ENCODE assay signal across 8 cellular contexts in the genomic region with DNA sequence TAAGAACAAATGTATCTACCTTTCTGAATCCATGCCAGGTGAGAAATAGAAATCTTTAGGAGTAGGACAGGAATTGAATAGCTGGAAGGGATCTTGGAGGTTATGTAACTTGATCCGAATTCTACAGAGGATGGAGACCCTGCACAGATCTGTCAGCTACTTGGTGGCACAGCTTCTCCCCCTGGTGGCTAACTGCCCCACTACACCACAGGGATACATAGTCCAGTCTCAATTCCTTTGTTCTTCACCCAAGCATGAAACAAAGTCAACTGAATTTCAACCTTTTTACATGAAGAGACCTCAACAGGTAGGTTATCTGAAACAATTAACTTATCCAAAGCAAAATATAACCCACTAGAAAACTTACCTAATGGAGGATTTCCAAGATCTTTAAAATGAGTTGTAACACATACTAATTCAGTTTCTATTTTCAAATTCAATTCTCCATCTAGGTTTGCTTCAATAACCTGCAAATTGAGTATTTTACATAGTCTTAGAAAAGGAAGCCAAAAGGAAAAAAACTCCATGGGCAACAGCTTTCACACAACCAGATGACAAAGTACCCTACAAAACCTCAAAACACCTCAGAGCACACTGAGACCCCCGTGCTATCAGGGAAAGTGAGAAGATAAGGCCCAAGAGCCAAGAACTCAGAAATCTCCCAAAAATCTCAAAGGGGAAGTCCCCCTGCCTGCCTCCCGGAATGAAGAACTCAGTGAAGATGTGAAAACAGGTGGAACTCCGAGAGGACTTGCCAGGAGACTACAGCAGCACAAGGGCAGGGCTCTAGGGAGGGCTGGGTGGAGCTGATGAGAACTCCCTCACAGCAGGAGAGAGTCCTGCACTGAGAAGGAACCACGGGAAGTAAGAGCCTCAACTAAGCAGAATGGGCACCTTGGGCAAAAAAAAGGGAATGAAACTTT. TPM values are rescaled to one million over a fixed set of nuclear protein-coding genes. Genes with fewer than 3 reads are reported as not detected.
DNase-seq lines count a peak whose midpoint lies in the region; ATAC-seq, FAIRE-seq and TF ChIP-seq lines count a peak whose summit lies in the region.

No MANE protein-coding gene starts in this region.

- peaks cover 83% of the 10 kb centered on the region for H3K36me3 Mint-ChIP-seq in activated CD4-positive, alpha-beta memory T cell treated with anti-CD3 and anti-CD28 coated beads, Interleukin-2, amount 10 ng/mL, durations not matched to agents 7 days and 5 days (ENCODE audit: low read depth)
- peaks cover 73% of the 10 kb centered on the region for H3K36me3 Mint-ChIP-seq in effector memory CD8-positive, alpha-beta T cell (ENCODE audit: insufficient read depth)

- intact Hi-C loops in mucosa of descending colon (cut with DNase I, micrococcal nuclease) (no loop called here), stomach (cut with DNase I; ENCODE audit: low total_unique reads) (no loop called here)

- in situ Hi-C loops in ACHN (cut with HindIII; ENCODE audit: low pct_ligation_motif_present, low pct_unique_long_range_greater_than_20kb, low sequenced_read_pairs): no loop called here

- peaks cover 14% of the 10 kb centered on the region for H3K4me1 Mint-ChIP-seq in activated CD4-positive, alpha-beta memory T cell treated with anti-CD3 and anti-CD28 coated beads, Interleukin-2, amount 10 ng/mL, durations not matched to agents 7 days and 5 days
- peaks cover 27 to 36% of the 10 kb centered on the region in 2 donors for H3K4me1 Mint-ChIP-seq in effector memory CD8-positive, alpha-beta T cell (ENCODE audit: low read depth in 2 of 2)

- no peak for TF ChIP-seq EP300 in stomach (IDR thresholded peaks at IDR 0.05)

- H3K4me3 Mint-ChIP-seq in activated CD4-positive, alpha-beta memory T cell treated with anti-CD3 and anti-CD28 coated beads, Interleukin-2, amount 10 ng/mL, durations not matched to agents 7 days and 5 days: no peak overlapping the region
- H3K4me3 Mint-ChIP-seq in effector memory CD8-positive, alpha-beta T cell: no peak overlapping the region

- 42 to 55% (median 48%) methylated on average over 5 of the region's 5 CpGs for WGBS in stomach, 5 donors

- DNase-seq in ACHN (peak; percentile 74), GM12892 (ENCODE audit: insufficient read length) (peak; percentile 48), NCI-H226 (peak; percentile 15), mucosa of descending colon (peak in 2 of 3 donors; percentile 76 to 87), stomach (peak; percentile 59)
- DNase-seq in activated CD4-positive, alpha-beta memory T cell treated with anti-CD3 and anti-CD28 coated beads, Interleukin-2, amount 10 ng/mL, durations not matched to agents 7 days and 5 days: peak; percentile 52
- peak; percentile 37 to 41 (median 38) for DNase-seq in effector memory CD8-positive, alpha-beta T cell

- no peaks in the 10 kb centered on the region for H3K9me3 ChIP-seq in mucosa of descending colon
- H3K9me3 ChIP-seq in stomach: no peaks in the 10 kb centered on the region

- TF ChIP-seq CTCF in mucosa of descending colon (IDR thresholded peaks at IDR 0.05) (peak; percentile 57), stomach (IDR thresholded peaks at IDR 0.05) (peak in 5 of 7 experiments; percentile 31 to 80 (median 78))

- TF ChIP-seq POLR2A in GM12892 (IDR thresholded peaks at IDR 0.05; ENCODE audit: low read depth, low read length) (no peak), stomach (IDR thresholded peaks at IDR 0.05) (no peak)

- no peaks in the 10 kb centered on the region for H3K27me3 ChIP-seq in stomach

- POLR2A ChIA-PET in activated CD4-positive, alpha-beta memory T cell treated with anti-CD3 and anti-CD28 coated beads, Interleukin-2, amount 10 ng/mL, durations not matched to agents 7 days and 5 days (lab: Charles Lee): no interaction called here

- no peak overlapping the region for H3K27ac Mint-ChIP-seq in activated CD4-positive, alpha-beta memory T cell treated with anti-CD3 and anti-CD28 coated beads, Interleukin-2, amount 10 ng/mL, durations not matched to agents 7 days and 5 days
- peak overlapping the region; percentile 7 to 39 for H3K27ac Mint-ChIP-seq in effector memory CD8-positive, alpha-beta T cell

- CTCF ChIA-PET in activated CD4-positive, alpha-beta memory T cell treated with anti-CD3 and anti-CD28 coated beads, Interleukin-2, amount 10 ng/mL, durations not matched to agents 7 days and 5 days (lab: Charles Lee): interaction anchor here (0.7 to 2.3 kb wide), 9 partner anchors 9 to 186 kb away, joined by 3 to 13 read pairs (median 4); a partner anchor contains a TSS

- no peaks in the 10 kb centered on the region for H3K9me3 Mint-ChIP-seq in activated CD4-positive, alpha-beta memory T cell treated with anti-CD3 and anti-CD28 coated beads, Interleukin-2, amount 10 ng/mL, durations not matched to agents 7 days and 5 days
- H3K9me3 Mint-ChIP-seq in effector memory CD8-positive, alpha-beta T cell: no peaks in the 10 kb centered on the region

- H3K4me1 ChIP-seq in mucosa of descending colon (ENCODE audit: low read depth) (peaks cover 15% of the 10 kb centered on the region), stomach (peaks cover 0 to 14% (median 0%) of the 10 kb centered on the region in 4 donors)

- peak overlapping the region in 1 of 5 donors; percentile 51 for H3K27ac ChIP-seq in stomach

- no peaks in the 10 kb centered on the region for H3K27me3 Mint-ChIP-seq in activated CD4-positive, alpha-beta memory T cell treated with anti-CD3 and anti-CD28 coated beads, Interleukin-2, amount 10 ng/mL, durations not matched to agents 7 days and 5 days
- no peaks in the 10 kb centered on the region for H3K27me3 Mint-ChIP-seq in effector memory CD8-positive, alpha-beta T cell

- peak; percentile 66 for ATAC-seq in HG03045 (IDR thresholded peaks at IDR 0.05; ENCODE audit: unreplicated experiment)
- peak; percentile 70 for ATAC-seq in effector memory CD8-positive, alpha-beta T cell (replicated peaks)
- ATAC-seq in mucosa of descending colon: peak; percentile 86

- H3K4me3 ChIP-seq in mucosa of descending colon (no peak overlapping the region), stomach (no peak overlapping the region)

- peak; percentile 87 for FAIRE-seq in GM12892 (lab: Jason Lieb, UNC)

- H3K36me3 ChIP-seq in mucosa of descending colon (ENCODE audit: low read depth) (peaks cover 17% of the 10 kb centered on the region), stomach (peaks cover 59 to 91% (median 81%) of the 10 kb centered on the region in 4 donors)

RNA-seq across cellular contexts. Expression of a gene that starts 10.3 kb away (rescaled TPM):
- polyA plus RNA-seq in GM12892 (2012; ENCODE audit: missing spikeins): 19.8 TPM
- 10 to 100 TPM; 34.1 to 35.0 TPM for total RNA-seq in activated CD4-positive, alpha-beta memory T cell treated with anti-CD3 and anti-CD28 coated beads, Interleukin-2, amount 10 ng/mL, durations not matched to agents 7 days and 5 days
- total RNA-seq in mucosa of descending colon: 10 to 100 TPM; 44.8 to 53.7 (median 47.4) TPM
- 10 to 100 TPM in 4 of 5 donors, 1 to 10 TPM in 1; 9.9 to 69.2 (median 21.1) TPM for total RNA-seq in stomach
- 1 to 10 TPM; 5.9 to 8.2 (median 7.9) TPM for polyA plus RNA-seq in stomach

RNA-seq across cellular contexts. Expression of a gene that starts 20.8 kb away (rescaled TPM):
- polyA plus RNA-seq in GM12892 (2012; ENCODE audit: missing spikeins): not detected
- total RNA-seq in activated CD4-positive, alpha-beta memory T cell treated with anti-CD3 and anti-CD28 coated beads, Interleukin-2, amount 10 ng/mL, durations not matched to agents 7 days and 5 days: under 1 TPM; 0.05 to 0.48 TPM
- total RNA-seq in mucosa of descending colon (under 1 TPM; 0.60 to 0.95 (median 0.61) TPM), stomach (1 to 10 TPM in 2 of 5 donors, under 1 TPM in 2, not detected in 1; under 0.01 to 1.2 (median 0.62) TPM)
- under 1 TPM in 2 of 3 donors, not detected in 1; 0.03 to 0.06 TPM for polyA plus RNA-seq in stomach

RNA-seq across cellular contexts. Expression of a gene that starts 59.8 kb away (rescaled TPM):
- not detected for polyA plus RNA-seq in GM12892 (2012; ENCODE audit: missing spikeins)
- total RNA-seq in activated CD4-positive, alpha-beta memory T cell treated with anti-CD3 and anti-CD28 coated beads, Interleukin-2, amount 10 ng/mL, durations not matched to agents 7 days and 5 days: not detected
- total RNA-seq in mucosa of descending colon: under 1 TPM in 1 of 3 donors, not detected in 2; 0.31 TPM
- total RNA-seq in stomach: not detected
- polyA plus RNA-seq in stomach: not detected

Comparison
In these comparisons a context has a peak if more than half of its experiments do, and no peak if none do; other contexts are left out.
1. DNase-seq: peak in every context shown above with its lines; median percentile 82 in mucosa of descending colon; 74 in ACHN; 59 in stomach; 52 in activated CD4-positive, alpha-beta memory T cell treated with anti-CD3 and anti-CD28 coated beads, Interleukin-2, amount 10 ng/mL, durations not matched to agents 7 days and 5 days; 48 in GM12892; 38 in effector memory CD8-positive, alpha-beta T cell; 15 in NCI-H226.